Comparison of ENCODE assay signal across 8 cellular contexts in genomic region chr5:170633235-170634041, GRCh38.
A peak's percentile ranks its signal among the peaks of the same experiment; 100 is the strongest.
DNase-seq lines count a peak whose midpoint lies in the region; ATAC-seq and TF ChIP-seq lines count a peak whose summit lies in the region.

No MANE protein-coding gene starts in this region.

- peaks cover under 1% of the 10 kb centered on the region for H3K27me3 Mint-ChIP-seq in stimulated activated naive CD8-positive, alpha-beta T cell treated with anti-CD3 and anti-CD28 coated beads, Interleukin-15, Interleukin-2, amounts not matched to agents 100 ng/mL and 50 ng/mL, for 24 hours

- CTCF ChIA-PET in HEK293 (lab: Yijun Ruan, JAX) = interaction anchor here (0.6 to 3.7 kb wide), 42 partner anchors 9 to 709 kb away, joined by 3 to 47 read pairs (median 4); no protein-coding TSS in a partner anchor

- H3K9me3 Mint-ChIP-seq in stimulated activated naive CD8-positive, alpha-beta T cell treated with anti-CD3 and anti-CD28 coated beads, Interleukin-15, Interleukin-2, amounts not matched to agents 100 ng/mL and 50 ng/mL, for 24 hours = no peaks in the 10 kb centered on the region

- no peaks in the 10 kb centered on the region for H3K36me3 Mint-ChIP-seq in stimulated activated naive CD8-positive, alpha-beta T cell treated with anti-CD3 and anti-CD28 coated beads, Interleukin-15, Interleukin-2, amounts not matched to agents 100 ng/mL and 50 ng/mL, for 24 hours (ENCODE audit: low read depth)

- POLR2A ChIA-PET in HEK293 (lab: Yijun Ruan, JAX) = interaction anchor here (1.0 kb wide), 1 partner anchor 31 kb away, joined by 4 read pairs; no protein-coding TSS in a partner anchor

- no peak overlapping the region for H3K27ac Mint-ChIP-seq in stimulated activated naive CD8-positive, alpha-beta T cell treated with anti-CD3 and anti-CD28 coated beads, Interleukin-15, Interleukin-2, amounts not matched to agents 100 ng/mL and 50 ng/mL, for 24 hours

- H3K4me3 ChIP-seq in HEK293 (ENCODE audit: low read depth, low read length) (peak overlapping the region; percentile 31), liver (ENCODE audit: low read depth in 1 of 3, low read length in 3 of 3) (no peak overlapping the region)

- H3K4me1 ChIP-seq in HEK293 (ENCODE audit: control insufficient read depth, insufficient read depth, low read length) (peaks cover 6% of the 10 kb centered on the region), liver (ENCODE audit: control insufficient read depth in 4 of 4, insufficient read depth in 4 of 4, low read length in 3 of 4) (peaks cover 0 to 13% (median 4%) of the 10 kb centered on the region in 4 donors)

- ATAC-seq in HG03025 (IDR thresholded peaks at IDR 0.05; ENCODE audit: low FRiP score, unreplicated experiment) = no peak

- peaks cover 19% of the 10 kb centered on the region for H3K4me1 Mint-ChIP-seq in stimulated activated naive CD8-positive, alpha-beta T cell treated with anti-CD3 and anti-CD28 coated beads, Interleukin-15, Interleukin-2, amounts not matched to agents 100 ng/mL and 50 ng/mL, for 24 hours (ENCODE audit: low read depth)

- H3K36me3 ChIP-seq in HEK293 (ENCODE audit: control insufficient read depth in 2 of 2, insufficient read depth in 1 of 2, low read length in 2 of 2) (no peaks in the 10 kb centered on the region), liver (ENCODE audit: control insufficient read depth in 4 of 4, insufficient read depth in 3 of 4, low read depth in 1 of 4, low read length in 3 of 4) (no peaks in the 10 kb centered on the region)

- H3K27me3 ChIP-seq in liver (ENCODE audit: control insufficient read depth in 4 of 4, insufficient read depth in 4 of 4, low read length in 3 of 4) = peaks cover 0 to 12% (median 0%) of the 10 kb centered on the region in 4 donors

- TF ChIP-seq CTCF in HEK293 (tag by site-specific recombination; IDR thresholded peaks at IDR 0.05) (no peak), liver (IDR thresholded peaks at IDR 0.05; ENCODE audit: low read depth, low read length, missing input control) (no peak)

- TF ChIP-seq RAD21 in liver (IDR thresholded peaks at IDR 0.05) = no peak

- DNase-seq in CMK (ENCODE audit: low read depth) (peak; percentile 14), RPMI7951 (ENCODE audit: low read depth) (peak; percentile 82), dermis blood vessel endothelial cell (peak; percentile 85), GM19240 (ENCODE audit: insufficient read length, low spot score) (no peak)

- no peak overlapping the region for H3K9ac ChIP-seq in liver (ENCODE audit: low read depth in 1 of 2, low read length in 2 of 2)

- H3K4me3 Mint-ChIP-seq in stimulated activated naive CD8-positive, alpha-beta T cell treated with anti-CD3 and anti-CD28 coated beads, Interleukin-15, Interleukin-2, amounts not matched to agents 100 ng/mL and 50 ng/mL, for 24 hours = peak overlapping the region; percentile 61

- 3% methylated on average over 16 of the region's 24 CpGs for WGBS in liver

- H3K27ac ChIP-seq in HEK293 (ENCODE audit: extremely low read depth, low read depth, low read length) (peak overlapping the region; percentile 67), liver (ENCODE audit: low read depth in 1 of 2, low read length in 2 of 2) (peak overlapping the region in 1 of 2 donors; percentile 60)

- H3K9me3 ChIP-seq in HEK293 (ENCODE audit: control insufficient read depth, insufficient read depth, low read depth, low read length) (no peaks in the 10 kb centered on the region), liver (ENCODE audit: control insufficient read depth in 4 of 4, low read length in 3 of 4) (no peaks in the 10 kb centered on the region)

TF ChIP-seq in HEK293, 187 proteins besides CTCF, POLR2A, EP300 and RAD21 (continues in another document):
- TF ChIP-seq ZBTB17 (tag by site-specific recombination; IDR thresholded peaks at IDR 0.05) (peak; percentile 75), ZNF2 (tag by site-specific recombination; IDR thresholded peaks at IDR 0.05) (0 out of 2 replicates have a peak, but pooled peaks have one; percentile 59), ZNF148 (tag by site-specific recombination; IDR thresholded peaks at IDR 0.05; ENCODE audit: borderline replicate concordance) (no peak), HOXC10 (CRISPR knock-in tag; IDR thresholded peaks at IDR 0.05) (no peak), ZEB2 (tag by site-specific recombination; IDR thresholded peaks at IDR 0.05) (0 out of 2 replicates have a peak, but pooled peaks have one; percentile 15)

TF ChIP-seq in liver, 16 proteins besides CTCF, POLR2A, EP300 and RAD21:
- TF ChIP-seq, protein P1, sequence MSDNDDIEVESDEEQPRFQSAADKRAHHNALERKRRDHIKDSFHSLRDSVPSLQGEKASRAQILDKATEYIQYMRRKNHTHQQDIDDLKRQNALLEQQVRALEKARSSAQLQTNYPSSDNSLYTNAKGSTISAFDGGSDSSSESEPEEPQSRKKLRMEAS (IDR thresholded peaks at IDR 0.05) = no peak
- TF ChIP-seq FOXA1 (IDR thresholded peaks at IDR 0.05) (no peak), EGR1 (IDR thresholded peaks at IDR 0.05; ENCODE audit: low read depth in 2 of 2) (no peak), NR2F2 (IDR thresholded peaks at IDR 0.05) (peak; percentile 79), JUND (IDR thresholded peaks at IDR 0.05) (no peak), HNF4G (IDR thresholded peaks at IDR 0.05) (no peak), GABPA (IDR thresholded peaks at IDR 0.05 in 1 of 2, conservative IDR thresholded peaks at IDR 0.05 in 1 of 2) (no peak), RXRA (IDR thresholded peaks at IDR 0.05) (peak in 1 of 2 donors; percentile 20), ZBTB33 (IDR thresholded peaks at IDR 0.05) (no peak), FOXA2 (IDR thresholded peaks at IDR 0.05) (no peak), YY1 (IDR thresholded peaks at IDR 0.05) (no peak), HNF4A (conservative IDR thresholded peaks at IDR 0.05) (no peak), SP1 (IDR thresholded peaks at IDR 0.05) (peak; percentile 43)
